26 cellular contexts compared by ENCODE assay signal in the genomic region with DNA sequence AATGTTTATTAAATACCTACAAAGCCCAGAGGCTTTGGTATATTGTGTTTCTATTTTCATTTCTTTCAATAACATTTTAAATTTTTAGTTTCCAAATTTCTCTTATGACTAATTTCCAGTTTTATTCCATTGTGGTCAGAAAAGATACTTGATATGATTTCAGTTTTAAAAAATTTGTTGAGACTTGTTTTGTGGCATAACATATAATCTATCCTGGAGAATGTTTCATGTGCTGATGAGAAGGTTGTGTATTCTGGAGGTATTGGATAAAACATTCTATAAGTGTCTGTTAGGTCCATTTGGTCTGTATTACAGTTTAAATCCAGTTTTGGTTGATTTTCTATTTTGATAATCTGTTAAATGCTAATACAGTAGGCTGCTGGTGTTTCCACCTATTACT. TPM values are rescaled to one million over a fixed set of nuclear protein-coding genes. Genes with fewer than 3 reads are reported as not detected.
DNase-seq lines count a peak whose midpoint lies in the region; ATAC-seq, FAIRE-seq and TF ChIP-seq lines count a peak whose summit lies in the region.
"Had no signal": no experiment of that assay in that cellular context is flagged by ENCODE, and none has a peak within 500 bp of the region (broad histone marks: within the 10 kb centered on the region; RNA-seq: fewer than 3 reads in every experiment).

No MANE protein-coding gene starts in this region.

- no peak overlapping the region for H2AFZ ChIP-seq in Karpas-422 (ENCODE audit: low read length)
- H2AFZ ChIP-seq: neural progenitor cell had no signal

- POLR2A ChIA-PET in CD4-positive, alpha-beta memory T cell (lab: Charles Lee; ENCODE audit: partially characterized antibody): no interaction called here
- POLR2A ChIA-PET in T-cell (lab: Charles Lee): no interaction called here

- no peak for TF ChIP-seq POLR2A in GM12892 (IDR thresholded peaks at IDR 0.05; ENCODE audit: low read depth, low read length)

- CTCF ChIA-PET in CD4-positive, alpha-beta memory T cell (lab: Charles Lee; ENCODE audit: partially characterized antibody): no interaction called here
- CTCF ChIA-PET in T-cell (lab: Charles Lee): no interaction called here

- no peaks in the 10 kb centered on the region for H3K9me3 ChIP-seq in CD4-positive, alpha-beta memory T cell (ENCODE audit: control insufficient read depth in 1 of 2, low read length in 2 of 2)
- H3K9me3 ChIP-seq in Karpas-422 (ENCODE audit: low read length) (no peaks in the 10 kb centered on the region), HAP-1 (no peaks in the 10 kb centered on the region)
- H3K9me3 ChIP-seq: psoas muscle, SK-N-SH, upper lobe of right lung had no signal

- H4K20me1 ChIP-seq in Karpas-422 (ENCODE audit: insufficient read depth, low read depth, low read length): no peaks in the 10 kb centered on the region

- no peak for DNase-seq in CD4-positive, alpha-beta memory T cell
- DNase-seq in GM12892 (ENCODE audit: insufficient read length) (no peak), T-cell (no peak), foreskin keratinocyte (peak; percentile 14 to 52), Karpas-422 (no peak), posterior cingulate gyrus (no peak), HAP-1 (ENCODE audit: low spot score in 2 of 2) (no peak)
- DNase-seq: activated naive CD4-positive, alpha-beta T cell treated with anti-CD3 and anti-CD28 coated beads for 36 hours; activated T-cell treated with anti-CD3 and anti-CD28 coated beads, Interleukin-2, amount 50 U/mL, for 4 hours; CD4-positive, alpha-beta T cell; DMS 273 treated with DMSO at 0.1 percent for 48 hours; NCI-H187; NCI-H2171 treated with DMSO at 0.1 percent for 48 hours; NCI-H526 treated with DMSO at 0.1 percent for 48 hours; psoas muscle; SK-N-SH; T-helper 9 cell; upper lobe of right lung had no signal

- intact Hi-C loops in CD4-positive, alpha-beta memory T cell (cut with micrococcal nuclease): no loop called here
- intact Hi-C loops in posterior cingulate gyrus (cut with DNase I): no loop called here

- no peaks in the 10 kb centered on the region for H3K27me3 ChIP-seq in CD4-positive, alpha-beta memory T cell (ENCODE audit: insufficient read depth, low read length)
- H3K27me3 ChIP-seq in foreskin keratinocyte (no peaks in the 10 kb centered on the region), Karpas-422 (ENCODE audit: low read length) (no peaks in the 10 kb centered on the region), HAP-1 (ENCODE audit: low read depth) (no peaks in the 10 kb centered on the region; the same call in 1 of the 2 replicates)
- H3K27me3 ChIP-seq: ascending aorta, neural progenitor cell, upper lobe of right lung had no signal

- peaks cover 0 to 4% of the 10 kb centered on the region in 2 donors for H3K36me3 Mint-ChIP-seq in CD4-positive, alpha-beta memory T cell
- no peaks in the 10 kb centered on the region for H3K36me3 Mint-ChIP-seq in T-cell
- H3K36me3 Mint-ChIP-seq: neural progenitor cell had no signal

- no peaks in the 10 kb centered on the region for H3K27me3 Mint-ChIP-seq in CD4-positive, alpha-beta memory T cell
- H3K27me3 Mint-ChIP-seq in T-cell: no peaks in the 10 kb centered on the region

- no peak for ATAC-seq in T-cell (replicated peaks in 1 of 4)
- ATAC-seq in foreskin keratinocyte: no peak
- ATAC-seq in GM21360 (IDR thresholded peaks at IDR 0.05; ENCODE audit: unreplicated experiment): no peak
- ATAC-seq: psoas muscle, upper lobe of right lung had no signal

- peak overlapping the region in 4 of 7 donors; percentile 54 to 83 (median 74) for H3K27ac Mint-ChIP-seq in CD4-positive, alpha-beta memory T cell
- H3K27ac Mint-ChIP-seq in T-cell: peak overlapping the region; percentile 77 to 78
- H3K27ac Mint-ChIP-seq: activated naive CD4-positive, alpha-beta T cell treated with anti-CD3 and anti-CD28 coated beads for 36 hours; neural progenitor cell had no signal

- no peaks in the 10 kb centered on the region for H3K79me2 ChIP-seq in Karpas-422 (ENCODE audit: low read length)

- H3K9ac ChIP-seq in Karpas-422 (ENCODE audit: low read length): no peak overlapping the region
- H3K9ac ChIP-seq: KMS-11, neural progenitor cell, SK-N-SH had no signal

- peak; percentile 62 for FAIRE-seq in GM12892 (lab: Jason Lieb, UNC)

- peak overlapping the region in 6 of 8 donors; percentile 57 to 90 (median 76) for H3K4me3 Mint-ChIP-seq in CD4-positive, alpha-beta memory T cell
- H3K4me3 Mint-ChIP-seq in T-cell: peak overlapping the region in 2 of 3 donors; percentile 26 to 31
- H3K4me3 Mint-ChIP-seq: neural progenitor cell had no signal

- TF ChIP-seq CTCF in foreskin keratinocyte (conservative IDR thresholded peaks at IDR 0.05): no peak

- H3K9me3 Mint-ChIP-seq in CD4-positive, alpha-beta memory T cell: peaks cover 0 to 26% (median 8%) of the 10 kb centered on the region in 8 donors
- peaks cover 0 to 10% (median 5%) of the 10 kb centered on the region in 3 donors for H3K9me3 Mint-ChIP-seq in T-cell

- in situ Hi-C loops in HAP-1 (cut with MboI; ENCODE audit: low sequenced_read_pairs): no loop called here

- no peaks in the 10 kb centered on the region for H3K36me3 ChIP-seq in CD4-positive, alpha-beta memory T cell (ENCODE audit: insufficient read depth, low read length)
- no peaks in the 10 kb centered on the region for H3K36me3 ChIP-seq in Karpas-422 (ENCODE audit: insufficient read depth, low read length)
- no peaks in the 10 kb centered on the region for H3K36me3 ChIP-seq in HAP-1 (replicated peaks)
- H3K36me3 ChIP-seq: ascending aorta, neural progenitor cell, upper lobe of right lung had no signal

- peaks cover 14 to 27% (median 19%) of the 10 kb centered on the region in 4 donors for H3K4me1 Mint-ChIP-seq in CD4-positive, alpha-beta memory T cell
- peaks cover 14 to 29% (median 28%) of the 10 kb centered on the region in 3 donors for H3K4me1 Mint-ChIP-seq in T-cell
- H3K4me1 Mint-ChIP-seq: neural progenitor cell had no signal

- H3K9me2 ChIP-seq in Karpas-422 (replicated peaks; ENCODE audit: insufficient read depth, low read length): no peaks in the 10 kb centered on the region
- H3K9me2 ChIP-seq: SK-N-SH had no signal

- H3K4me2 ChIP-seq in Karpas-422 (ENCODE audit: low read depth, low read length, poor library complexity, severe bottlenecking): no peak overlapping the region
- H3K4me2 ChIP-seq: KMS-11, neural progenitor cell, SK-N-SH had no signal

- peaks cover 6% of the 10 kb centered on the region for H3K4me1 ChIP-seq in CD4-positive, alpha-beta memory T cell (ENCODE audit: insufficient read depth, low read length)
- peaks cover 9% of the 10 kb centered on the region for H3K4me1 ChIP-seq in foreskin keratinocyte
- no peaks in the 10 kb centered on the region for H3K4me1 ChIP-seq in Karpas-422 (ENCODE audit: low read length)
- H3K4me1 ChIP-seq in HAP-1: no peaks in the 10 kb centered on the region
- H3K4me1 ChIP-seq: ascending aorta, neural progenitor cell, psoas muscle, upper lobe of right lung had no signal

- H3K4me3 ChIP-seq in CD4-positive, alpha-beta memory T cell (ENCODE audit: low read length in 2 of 2): peak overlapping the region in 1 of 2 donors; percentile 23
- H3K4me3 ChIP-seq in Karpas-422 (ENCODE audit: low read length) (no peak overlapping the region), HAP-1 (no peak overlapping the region)
- H3K4me3 ChIP-seq: ascending aorta, lung, neural progenitor cell, psoas muscle, upper lobe of right lung had no signal

- peak overlapping the region; percentile 7 for H3K27ac ChIP-seq in CD4-positive, alpha-beta memory T cell (ENCODE audit: low read depth, low read length)
- H3K27ac ChIP-seq in foreskin keratinocyte (no peak overlapping the region), Karpas-422 (ENCODE audit: low read length) (no peak overlapping the region)
- H3K27ac ChIP-seq: ascending aorta, KMS-11, neural progenitor cell, psoas muscle, upper lobe of right lung had no signal

RNA-seq across cellular contexts. Expression of a gene that starts 9.8 kb away (rescaled TPM):
- total RNA-seq in CD4-positive, alpha-beta memory T cell: 1 to 10 TPM in 1 of 2 experiments, under 1 TPM in 1; 0.73 to 1.0 TPM
- polyA plus RNA-seq in CD4-positive, alpha-beta memory T cell: under 1 TPM in 1 of 2 donors, not detected in 1; 0.38 TPM
- polyA plus RNA-seq in GM12892 (2012; ENCODE audit: missing spikeins): 0.06 TPM
- total RNA-seq in T-cell (under 1 TPM; 0.10 to 0.67 (median 0.39) TPM), foreskin keratinocyte (1.5 and 1.7 TPM in 2 replicates)
- 0.37 and 0.46 TPM in 2 replicates for polyA plus RNA-seq in foreskin keratinocyte
- 0.34 and 0.72 TPM in 2 replicates for total RNA-seq in Karpas-422 (2014; rRNA removed; shearing (Covaris generic); ENCODE audit: low replicate concordance)

RNA-seq across cellular contexts. Expression of a gene that starts 36.3 kb away (rescaled TPM):
- total RNA-seq in CD4-positive, alpha-beta memory T cell: 1 to 10 TPM in 1 of 2 experiments, under 1 TPM in 1; 0.94 to 1.9 TPM
- polyA plus RNA-seq in CD4-positive, alpha-beta memory T cell: 1 to 10 TPM; 3.9 to 6.6 TPM
- 8.4 TPM for polyA plus RNA-seq in GM12892 (2012; ENCODE audit: missing spikeins)
- total RNA-seq in T-cell (1 to 10 TPM in 3 of 5 donors, under 1 TPM in 2; 0.59 to 1.5 (median 1.0) TPM), foreskin keratinocyte (17.5 and 19.2 TPM in 2 replicates)
- 22.5 and 22.7 TPM in 2 replicates for polyA plus RNA-seq in foreskin keratinocyte
- total RNA-seq in Karpas-422 (2014; rRNA removed; shearing (Covaris generic); ENCODE audit: low replicate concordance): not detected in 2 replicates

RNA-seq across cellular contexts. Expression of a gene that starts 40.0 kb away (rescaled TPM):
- not detected for total RNA-seq in CD4-positive, alpha-beta memory T cell
- not detected for polyA plus RNA-seq in CD4-positive, alpha-beta memory T cell
- polyA plus RNA-seq in GM12892 (2012; ENCODE audit: missing spikeins): not detected
- total RNA-seq in T-cell (not detected), foreskin keratinocyte (not detected in 2 replicates)
- not detected in 2 replicates for polyA plus RNA-seq in foreskin keratinocyte
- total RNA-seq in Karpas-422 (2014; rRNA removed; shearing (Covaris generic); ENCODE audit: low replicate concordance): not detected in 2 replicates
- total RNA-seq: activated naive CD4-positive, alpha-beta T cell treated with anti-CD3 and anti-CD28 coated beads for 36 hours; activated T-cell treated with anti-CD3 and anti-CD28 coated beads, Interleukin-2, amount 50 U/mL, for 4 hours; ascending aorta; CD4-positive, alpha-beta T cell; dermis microvascular lymphatic vessel endothelial cell; HT-29; lung; mucosa of gallbladder; psoas muscle; upper lobe of right lung had no signal
- polyA plus RNA-seq: lung had no signal

RNA-seq across cellular contexts. Expression of a gene that starts 47.9 kb away (rescaled TPM):
- 10 to 100 TPM; 22.0 to 23.7 TPM for total RNA-seq in CD4-positive, alpha-beta memory T cell
- polyA plus RNA-seq in CD4-positive, alpha-beta memory T cell: 10 to 100 TPM; 10.3 to 12.2 TPM
- polyA plus RNA-seq in GM12892 (2012; ENCODE audit: missing spikeins): 4.2 TPM
- total RNA-seq in T-cell (10 to 100 TPM; 17.3 to 26.0 (median 19.4) TPM), foreskin keratinocyte (11.2 and 12.4 TPM in 2 replicates)
- polyA plus RNA-seq in foreskin keratinocyte: 3.4 and 3.8 TPM in 2 replicates
- 8.7 and 13.2 TPM in 2 replicates for total RNA-seq in Karpas-422 (2014; rRNA removed; shearing (Covaris generic); ENCODE audit: low replicate concordance)

Comparison
In these comparisons a context has a peak if more than half of its experiments do, and no peak if none do; other contexts are left out.
1. DNase-seq: peak in foreskin keratinocyte (2 of 2); none in CD4-positive, alpha-beta memory T cell (0 of 5), GM12892 (single experiment), T-cell (0 of 34), Karpas-422 (single experiment), posterior cingulate gyrus (0 of 10) and HAP-1 (0 of 2).